In the genomic region with DNA sequence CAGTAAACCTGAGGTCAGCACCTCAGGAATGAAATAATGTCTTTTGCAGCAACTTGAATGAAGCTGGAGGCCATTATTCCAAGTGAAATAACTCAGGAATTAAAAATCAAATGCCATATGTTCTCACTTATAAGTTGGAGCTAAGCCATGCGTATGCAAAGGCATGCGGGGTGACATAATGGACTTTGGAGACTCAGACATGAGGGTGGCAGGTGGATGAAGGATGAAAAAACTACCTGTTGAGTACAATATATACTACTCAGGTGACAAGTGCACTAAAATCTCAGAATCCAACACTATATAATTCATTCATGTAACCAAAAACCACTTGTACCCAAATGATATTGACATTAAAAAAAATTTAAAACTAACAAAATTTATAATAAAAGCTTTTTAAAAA, we compare ENCODE assay signal across 1 cellular context.
TF ChIP-seq lines count a peak whose summit lies in the region.

No MANE protein-coding gene starts in this region.

TF ChIP-seq in neural cell, 6 proteins besides CTCF, POLR2A, EP300 and RAD21:
- TF ChIP-seq SMC3 (conservative IDR thresholded peaks at IDR 0.05; ENCODE audit: poor library complexity) (no peak), POLR2AphosphoS5 (IDR thresholded peaks at IDR 0.05) (no peak), EZH2 (IDR thresholded peaks at IDR 0.05; ENCODE audit: borderline replicate concordance, insufficient read depth, low read length, poor library complexity, severe bottlenecking) (no peak), MXI1 (conservative IDR thresholded peaks at IDR 0.05; ENCODE audit: poor library complexity, severe bottlenecking) (no peak), TAF1 (IDR thresholded peaks at IDR 0.05; ENCODE audit: low read depth) (no peak)
- TF ChIP-seq, protein P1, sequence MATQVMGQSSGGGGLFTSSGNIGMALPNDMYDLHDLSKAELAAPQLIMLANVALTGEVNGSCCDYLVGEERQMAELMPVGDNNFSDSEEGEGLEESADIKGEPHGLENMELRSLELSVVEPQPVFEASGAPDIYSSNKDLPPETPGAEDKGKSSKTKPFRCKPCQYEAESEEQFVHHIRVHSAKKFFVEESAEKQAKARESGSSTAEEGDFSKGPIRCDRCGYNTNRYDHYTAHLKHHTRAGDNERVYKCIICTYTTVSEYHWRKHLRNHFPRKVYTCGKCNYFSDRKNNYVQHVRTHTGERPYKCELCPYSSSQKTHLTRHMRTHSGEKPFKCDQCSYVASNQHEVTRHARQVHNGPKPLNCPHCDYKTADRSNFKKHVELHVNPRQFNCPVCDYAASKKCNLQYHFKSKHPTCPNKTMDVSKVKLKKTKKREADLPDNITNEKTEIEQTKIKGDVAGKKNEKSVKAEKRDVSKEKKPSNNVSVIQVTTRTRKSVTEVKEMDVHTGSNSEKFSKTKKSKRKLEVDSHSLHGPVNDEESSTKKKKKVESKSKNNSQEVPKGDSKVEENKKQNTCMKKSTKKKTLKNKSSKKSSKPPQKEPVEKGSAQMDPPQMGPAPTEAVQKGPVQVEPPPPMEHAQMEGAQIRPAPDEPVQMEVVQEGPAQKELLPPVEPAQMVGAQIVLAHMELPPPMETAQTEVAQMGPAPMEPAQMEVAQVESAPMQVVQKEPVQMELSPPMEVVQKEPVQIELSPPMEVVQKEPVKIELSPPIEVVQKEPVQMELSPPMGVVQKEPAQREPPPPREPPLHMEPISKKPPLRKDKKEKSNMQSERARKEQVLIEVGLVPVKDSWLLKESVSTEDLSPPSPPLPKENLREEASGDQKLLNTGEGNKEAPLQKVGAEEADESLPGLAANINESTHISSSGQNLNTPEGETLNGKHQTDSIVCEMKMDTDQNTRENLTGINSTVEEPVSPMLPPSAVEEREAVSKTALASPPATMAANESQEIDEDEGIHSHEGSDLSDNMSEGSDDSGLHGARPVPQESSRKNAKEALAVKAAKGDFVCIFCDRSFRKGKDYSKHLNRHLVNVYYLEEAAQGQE (IDR thresholded peaks at IDR 0.05; ENCODE audit: borderline replicate concordance) = no peak
